In the genomic region with DNA sequence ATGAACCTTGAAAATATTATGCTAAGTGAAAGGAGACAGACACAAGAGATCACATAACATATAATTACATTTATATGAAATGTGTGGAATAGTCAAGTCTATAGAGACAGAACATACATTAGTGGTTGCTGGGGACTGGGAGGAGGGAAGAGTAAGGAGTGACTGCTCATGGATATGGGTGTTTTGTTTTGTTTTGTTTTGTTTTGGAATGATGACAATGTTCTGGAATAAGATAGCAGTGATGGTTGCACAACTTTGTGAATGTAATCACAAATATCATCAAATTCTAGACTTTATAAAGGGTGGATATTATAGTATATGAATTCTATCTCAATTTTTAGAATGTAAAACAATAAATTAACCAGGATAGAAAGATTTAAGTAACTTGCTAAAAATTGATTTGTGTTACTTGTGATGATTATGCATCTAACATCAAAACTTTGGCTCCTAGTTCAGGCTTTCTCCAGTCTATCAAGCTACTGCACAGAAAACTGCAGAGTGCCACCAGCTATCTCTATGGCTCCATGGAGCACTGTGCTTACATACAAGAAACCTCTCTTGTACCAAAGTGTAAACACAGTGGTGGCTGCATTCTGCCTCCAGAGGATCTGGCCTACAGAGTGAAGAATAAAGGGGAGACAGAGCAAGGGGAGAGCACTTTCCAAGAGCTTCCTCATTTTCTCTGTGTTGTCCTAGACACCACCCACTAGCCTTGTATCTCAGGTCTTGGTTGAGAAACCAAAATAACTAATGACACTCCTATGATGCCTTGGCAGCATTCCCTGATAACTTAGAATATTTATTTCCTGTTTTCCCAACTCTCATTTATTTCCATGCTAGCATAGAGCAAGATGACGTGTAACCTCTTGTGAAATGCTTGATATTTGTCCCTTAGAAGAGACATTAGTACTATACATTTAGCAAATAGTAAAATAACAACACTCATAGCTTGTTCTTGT, we compare ENCODE assay signal across 9 cellular contexts. TPM values are rescaled to one million over a fixed set of nuclear protein-coding genes. Genes with fewer than 3 reads are reported as not detected.
DNase-seq lines count a peak whose midpoint lies in the region; ATAC-seq, FAIRE-seq and TF ChIP-seq lines count a peak whose summit lies in the region.
"Had no signal": no experiment of that assay in that cellular context is flagged by ENCODE, and none has a peak within 500 bp of the region (broad histone marks: within the 10 kb centered on the region; RNA-seq: fewer than 3 reads in every experiment).

No MANE protein-coding gene starts in this region.

- DNase-seq in HS-5 (ENCODE audit: low read depth) (peak; percentile 90), colonic mucosa (no peak), left lobe of liver (ENCODE audit: low spot score) (no peak), suprapubic skin (ENCODE audit: low spot score in 2 of 2) (no peak), WERI-Rb-1 (no peak), urothelium cell line (ENCODE audit: low spot score) (no peak)
- no peak for DNase-seq in CD4-positive, alpha-beta memory T cell
- DNase-seq: SIG-M5 had no signal

- 16% methylated on average over 1 of the region's 1 CpG for WGBS in suprapubic skin

- H3K27me3 ChIP-seq in colonic mucosa: no peaks in the 10 kb centered on the region
- no peaks in the 10 kb centered on the region for H3K27me3 ChIP-seq in suprapubic skin
- no peaks in the 10 kb centered on the region for H3K27me3 ChIP-seq in WERI-Rb-1 (ENCODE audit: insufficient read depth, low read depth, severe bottlenecking)
- no peaks in the 10 kb centered on the region for H3K27me3 ChIP-seq in CD4-positive, alpha-beta memory T cell (ENCODE audit: insufficient read depth, low read length)

- no peak overlapping the region for H3K4me3 Mint-ChIP-seq in CD4-positive, alpha-beta memory T cell

- H3K9ac ChIP-seq in colonic mucosa (ENCODE audit: low read depth in 2 of 2, low read length in 2 of 2): no peak overlapping the region

- no peak overlapping the region for H3K27ac Mint-ChIP-seq in CD4-positive, alpha-beta memory T cell

- TF ChIP-seq CTCF in colonic mucosa (IDR thresholded peaks at IDR 0.05): no peak
- TF ChIP-seq CTCF in suprapubic skin (IDR thresholded peaks at IDR 0.05): no peak
- no peak for TF ChIP-seq CTCF in WERI-Rb-1 (IDR thresholded peaks at IDR 0.05; ENCODE audit: low read depth, low read length)

- H3K27ac ChIP-seq in colonic mucosa (peak overlapping the region; percentile 7), suprapubic skin (peak overlapping the region; percentile 83), WERI-Rb-1 (no peak overlapping the region)
- H3K27ac ChIP-seq in CD4-positive, alpha-beta memory T cell (ENCODE audit: low read depth, low read length): no peak overlapping the region

- H3K36me3 ChIP-seq in colonic mucosa (no peaks in the 10 kb centered on the region), suprapubic skin (no peaks in the 10 kb centered on the region), WERI-Rb-1 (no peaks in the 10 kb centered on the region)
- H3K36me3 ChIP-seq in CD4-positive, alpha-beta memory T cell (ENCODE audit: insufficient read depth, low read length): no peaks in the 10 kb centered on the region

- TF ChIP-seq EP300 in suprapubic skin (IDR thresholded peaks at IDR 0.05): no peak

- peak; percentile 63 for ATAC-seq in left lobe of liver
- ATAC-seq in HG03135 (IDR thresholded peaks at IDR 0.05; ENCODE audit: unreplicated experiment): no peak

- H3K9me3 ChIP-seq in colonic mucosa (no peaks in the 10 kb centered on the region), suprapubic skin (no peaks in the 10 kb centered on the region), WERI-Rb-1 (ENCODE audit: severe bottlenecking) (no peaks in the 10 kb centered on the region)
- H3K9me3 ChIP-seq in CD4-positive, alpha-beta memory T cell (ENCODE audit: control insufficient read depth in 1 of 2, low read length in 2 of 2): no peaks in the 10 kb centered on the region

- no peaks in the 10 kb centered on the region for H3K27me3 Mint-ChIP-seq in CD4-positive, alpha-beta memory T cell

- H3K4me3 ChIP-seq in colonic mucosa (no peak overlapping the region), suprapubic skin (no peak overlapping the region), WERI-Rb-1 (ENCODE audit: low read depth, low read length) (no peak overlapping the region)
- H3K4me3 ChIP-seq in CD4-positive, alpha-beta memory T cell (ENCODE audit: low read length in 2 of 2): no peak overlapping the region

- no peak for FAIRE-seq in urothelium cell line (lab: Jason Lieb, UNC)

- H3K36me3 Mint-ChIP-seq in CD4-positive, alpha-beta memory T cell: no peaks in the 10 kb centered on the region

- intact Hi-C loops in colonic mucosa (cut with DNase I): no loop called here
- intact Hi-C loops in CD4-positive, alpha-beta memory T cell (cut with micrococcal nuclease): no loop called here

- no peaks in the 10 kb centered on the region for H3K4me1 ChIP-seq in colonic mucosa
- peaks cover 31% of the 10 kb centered on the region for H3K4me1 ChIP-seq in suprapubic skin
- no peaks in the 10 kb centered on the region for H3K4me1 ChIP-seq in CD4-positive, alpha-beta memory T cell (ENCODE audit: insufficient read depth, low read length)

- CTCF ChIA-PET in CD4-positive, alpha-beta memory T cell (lab: Charles Lee; ENCODE audit: partially characterized antibody): no interaction called here

- peaks cover 0 to 2% (median 0%) of the 10 kb centered on the region in 8 donors for H3K9me3 Mint-ChIP-seq in CD4-positive, alpha-beta memory T cell

- no peaks in the 10 kb centered on the region for H3K4me1 Mint-ChIP-seq in CD4-positive, alpha-beta memory T cell

- TF ChIP-seq POLR2A in suprapubic skin (IDR thresholded peaks at IDR 0.05): no peak

- POLR2A ChIA-PET in CD4-positive, alpha-beta memory T cell (lab: Charles Lee; ENCODE audit: partially characterized antibody): no interaction called here

RNA-seq across cellular contexts. Expression of gene PHLDB2, which starts 57.1 kb away (rescaled TPM):
- total RNA-seq in colonic mucosa (10 to 100 TPM in 1 of 2 donors, 1 to 10 TPM in 1; 3.1 to 33.4 TPM), left lobe of liver (34.2 TPM), suprapubic skin (100 to 1,000 TPM in 1 of 4 donors, 10 to 100 TPM in 3; 39.8 to 107 (median 60.7) TPM)
- 1 to 10 TPM; 7.9 to 8.5 TPM for total RNA-seq in CD4-positive, alpha-beta memory T cell
- 1 to 10 TPM; 2.8 to 7.7 TPM for polyA plus RNA-seq in CD4-positive, alpha-beta memory T cell

Comparison
In these comparisons a context has a peak if more than half of its experiments do, and no peak if none do; other contexts are left out.
1. H3K27ac ChIP-seq: peak in colonic mucosa (single experiment) and suprapubic skin (single experiment); none in WERI-Rb-1 (single experiment) and CD4-positive, alpha-beta memory T cell (single experiment).